ENCODE assay signal across 18 cellular contexts in the genomic region with DNA sequence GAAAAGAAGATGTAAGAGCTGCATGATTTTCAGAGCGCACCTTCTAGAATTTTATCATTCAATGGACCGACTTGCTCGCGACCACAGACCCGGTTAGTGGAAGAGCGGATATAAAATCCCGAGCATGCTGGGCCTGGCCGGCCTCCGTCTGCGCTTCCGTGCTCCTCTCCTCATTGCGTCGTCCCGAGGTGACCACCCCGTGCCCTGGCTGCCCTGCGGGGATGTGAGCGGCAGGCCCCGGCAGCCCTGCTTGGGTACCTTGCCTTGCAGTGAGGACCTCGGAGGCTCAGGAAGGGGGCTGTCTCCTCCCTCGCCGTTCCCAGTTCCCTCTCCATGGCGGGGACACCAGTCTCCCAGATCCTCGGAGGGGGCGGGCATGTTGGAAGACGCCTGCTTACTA.
"Had no signal": no experiment of that assay in that cellular context is flagged by ENCODE, and none has a peak within 500 bp of the region (broad histone marks: within the 10 kb centered on the region; RNA-seq: fewer than 3 reads in every experiment).

No MANE protein-coding gene starts in this region.

- H3K4me1 ChIP-seq: heart left ventricle, left ventricle myocardium inferior, right atrium auricular region, right lobe of liver, suprapubic skin, tibial nerve had no signal

- H3K27ac ChIP-seq: heart left ventricle, left ventricle myocardium inferior, neutrophil, ovary, right atrium auricular region, right lobe of liver, skin epidermis, suprapubic skin, tibial nerve had no signal

- H3K9me3 ChIP-seq: heart left ventricle, left ventricle myocardium inferior, neutrophil, ovary, right atrium auricular region, right lobe of liver, suprapubic skin, tibial nerve had no signal

- DNase-seq: heart left ventricle; hypothalamus; immature natural killer cell; left ventricle myocardium inferior; ovary; right lobe of liver; stimulated activated CD4-positive, alpha-beta T cell treated with anti-CD3 and anti-CD28 coated beads, Interleukin-12 subunit alpha, Interleukin-12 subunit beta, amount 100 ng/mL, for 4 hours; stimulated activated CD4-positive, alpha-beta T cell treated with anti-CD3 and anti-CD28 coated beads, Interleukin-15, amount 100 ng/mL, for 24 hours; stimulated activated CD4-positive, alpha-beta T cell treated with anti-CD3 and anti-CD28 coated beads, Interleukin-2, amount 100 ng/mL, for 24 hours; stimulated activated CD4-positive, alpha-beta T cell treated with anti-CD3 and anti-CD28 coated beads, Interleukin-4, amount 100 ng/mL, for 1 hour; stimulated activated naive B cell treated with anti-CD40 and anti-IgM and Interleukin-4, amounts not matched to agents 10 μg/mL and 1 μg/mL and 100 μg/mL, for 72 hours; stimulated activated naive CD8-positive, alpha-beta T cell treated with anti-CD3 and anti-CD28 coated beads, Interleukin-15, Interleukin-2, amounts not matched to agents 100 U/mL and 50 U/mL, for 24 hours had no signal

- H3K4me3 ChIP-seq: heart left ventricle, left ventricle myocardium inferior, ovary, right atrium auricular region, right lobe of liver, skin epidermis, suprapubic skin, tibial nerve had no signal

- ATAC-seq: heart left ventricle; naive thymus-derived CD8-positive, alpha-beta T cell; stimulated activated naive B cell treated with anti-CD40 and anti-IgM and Interleukin-4, amounts not matched to agents 10 μg/mL and 1 μg/mL and 100 μg/mL, for 72 hours; stimulated activated naive CD8-positive, alpha-beta T cell treated with anti-CD3 and anti-CD28 coated beads, Interleukin-15, Interleukin-2, amounts not matched to agents 100 U/mL and 50 U/mL, for 24 hours had no signal

- H3K27me3 ChIP-seq: neutrophil, ovary, right atrium auricular region, right lobe of liver, suprapubic skin, tibial nerve had no signal

- H3K36me3 ChIP-seq: heart left ventricle, left ventricle myocardium inferior, neutrophil, ovary, right atrium auricular region, right lobe of liver, suprapubic skin, tibial nerve had no signal
